Comparison of ENCODE assay signal across 9 cellular contexts in the genomic region with DNA sequence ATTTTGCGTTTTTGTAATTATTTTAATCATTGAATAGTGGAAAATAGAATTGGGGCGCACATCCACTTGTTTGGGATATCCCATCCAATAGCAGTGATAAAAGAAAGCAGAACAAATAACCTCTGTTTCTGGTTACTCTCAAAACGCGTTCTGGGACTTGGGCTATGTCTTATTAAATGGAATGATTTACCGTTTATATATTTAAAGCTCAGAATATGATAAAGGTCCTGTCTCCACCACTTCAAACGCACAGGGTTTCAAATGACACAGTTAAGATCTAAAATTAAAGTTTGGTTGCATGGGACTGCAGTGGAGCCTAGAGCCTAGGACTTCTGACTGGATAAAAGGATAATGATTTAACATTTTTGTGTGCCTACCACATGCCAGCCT. TPM values are rescaled to one million over a fixed set of nuclear protein-coding genes. Genes with fewer than 3 reads are reported as not detected.
A peak's percentile ranks its signal among the peaks of the same experiment; 100 is the strongest.
DNase-seq lines count a peak whose midpoint lies in the region; ATAC-seq and TF ChIP-seq lines count a peak whose summit lies in the region.
"Had no signal": no experiment of that assay in that cellular context is flagged by ENCODE, and none has a peak within 500 bp of the region (broad histone marks: within the 10 kb centered on the region; RNA-seq: fewer than 3 reads in every experiment).

No MANE protein-coding gene starts in this region.

- H3K4me3 ChIP-seq in ACC112 (ENCODE audit: low read depth, low read length), result peak overlapping the region; percentile 87
- H3K4me3 ChIP-seq in HUES64 (ENCODE audit: low read length), result peak overlapping the region; percentile 92; the same call in 1 of the 2 replicates
- peak overlapping the region; percentile 91 for H3K4me3 ChIP-seq in naive thymus-derived CD4-positive, alpha-beta T cell (ENCODE audit: low read length)

- POLR2A ChIA-PET in naive thymus-derived CD4-positive, alpha-beta T cell (lab: Charles Lee), result interaction anchor here (1.0 to 24.1 kb wide), 6 partner anchors 7 to 368 kb away, joined by 4 to 653 read pairs (median 102); no protein-coding TSS in a partner anchor

- no peak for DNase-seq in chondrocyte (ENCODE audit: low spot score)
- no peak for DNase-seq in naive thymus-derived CD4-positive, alpha-beta T cell
- no peak for DNase-seq in NCI-H187 treated with DMSO at 0.1 percent for 48 hours (lab: John Stamatoyannopoulos, UW)
- no peak for DNase-seq in SK-N-DZ (ENCODE audit: low spot score)
- DNase-seq in midbrain (lab: John Stamatoyannopoulos, UW), result no peak

- intact Hi-C loops in naive thymus-derived CD4-positive, alpha-beta T cell (cut with micrococcal nuclease), result loop anchor here (5.0 to 10.0 kb wide), 6 partner anchors 38 to 1772 kb away; a partner anchor contains a TSS

- no peak for TF ChIP-seq POLR2A in GM18505 (IDR thresholded peaks at IDR 0.05; ENCODE audit: borderline replicate concordance, extremely low read depth, insufficient read depth, insufficient read length)

- WGBS in HUES64, result 97% methylated on average over 5 of the region's 6 CpGs

- peak overlapping the region; percentile 100 for H3K27ac Mint-ChIP-seq in chondrocyte (ENCODE audit: unreplicated experiment)
- peak overlapping the region; percentile 96 to 100 (median 99) for H3K27ac Mint-ChIP-seq in naive thymus-derived CD4-positive, alpha-beta T cell

- H3K79me2 ChIP-seq in ACC112 (ENCODE audit: control insufficient read depth, insufficient read depth, low read length, unreplicated experiment), result peaks cover 53% of the 10 kb centered on the region

- peaks cover 31% of the 10 kb centered on the region for H3K4me1 ChIP-seq in ACC112 (ENCODE audit: control insufficient read depth, insufficient read depth, low read length, unreplicated experiment)
- H3K4me1 ChIP-seq in HUES64 (ENCODE audit: insufficient read depth, low read length), result peaks cover 9% of the 10 kb centered on the region
- H3K4me1 ChIP-seq in naive thymus-derived CD4-positive, alpha-beta T cell (ENCODE audit: control insufficient read depth in 2 of 2, insufficient read depth in 2 of 2, low read length in 2 of 2), result peaks cover 32 to 43% of the 10 kb centered on the region in 2 donors

- H3K27ac ChIP-seq in ACC112 (ENCODE audit: low read depth, low read length) (peak overlapping the region; percentile 99), HUES64 (ENCODE audit: low read depth, low read length) (no peak overlapping the region)
- H3K27ac ChIP-seq in naive thymus-derived CD4-positive, alpha-beta T cell (ENCODE audit: low read depth, low read length), result peak overlapping the region; percentile 96

- no peak overlapping the region for H2AFZ ChIP-seq in ACC112 (ENCODE audit: low read length, unreplicated experiment)

- H3K4me3 Mint-ChIP-seq in chondrocyte (ENCODE audit: unreplicated experiment), result peak overlapping the region; percentile 10
- H3K4me3 Mint-ChIP-seq in naive thymus-derived CD4-positive, alpha-beta T cell, result peak overlapping the region; percentile 87 to 100 (median 99)

- H3K36me3 ChIP-seq in ACC112 (ENCODE audit: insufficient read depth, low read length), result peaks cover 22% of the 10 kb centered on the region
- peaks cover 21% of the 10 kb centered on the region for H3K36me3 ChIP-seq in HUES64 (ENCODE audit: insufficient read depth, low read length)
- H3K36me3 ChIP-seq in naive thymus-derived CD4-positive, alpha-beta T cell (ENCODE audit: control insufficient read depth in 2 of 3, insufficient read depth in 3 of 3, low read length in 3 of 3), result peaks cover 19 to 27% (median 20%) of the 10 kb centered on the region in 3 experiments

- no peaks in the 10 kb centered on the region for H3K27me3 Mint-ChIP-seq in chondrocyte (ENCODE audit: low read depth)
- H3K27me3 Mint-ChIP-seq in naive thymus-derived CD4-positive, alpha-beta T cell, result peaks cover 0 to 7% (median 0%) of the 10 kb centered on the region in 5 donors

- H3K9me3 Mint-ChIP-seq in chondrocyte (ENCODE audit: low read depth), result no peaks in the 10 kb centered on the region
- peaks cover 0 to 16% (median 0%) of the 10 kb centered on the region in 11 donors for H3K9me3 Mint-ChIP-seq in naive thymus-derived CD4-positive, alpha-beta T cell

- TF ChIP-seq CTCF in chondrocyte (IDR thresholded peaks at IDR 0.05), result no peak

- CTCF ChIA-PET in naive thymus-derived CD4-positive, alpha-beta T cell (lab: Charles Lee), result interaction anchor here (0.6 to 3.2 kb wide), 9 partner anchors 8 to 283 kb away, joined by 3 to 26 read pairs (median 5); no protein-coding TSS in a partner anchor

- no peak for ATAC-seq in naive thymus-derived CD4-positive, alpha-beta T cell
- ATAC-seq in GM18505 (IDR thresholded peaks at IDR 0.05; ENCODE audit: unreplicated experiment), result no peak

- no peaks in the 10 kb centered on the region for H3K27me3 ChIP-seq in ACC112 (ENCODE audit: insufficient read depth, low read length)
- H3K27me3 ChIP-seq in HUES64 (ENCODE audit: insufficient read depth, low read length), result no peaks in the 10 kb centered on the region
- H3K27me3 ChIP-seq in naive thymus-derived CD4-positive, alpha-beta T cell (ENCODE audit: control insufficient read depth in 2 of 2, insufficient read depth in 2 of 2, low read length in 2 of 2), result no peaks in the 10 kb centered on the region
- H3K27me3 ChIP-seq: SJSA1 had no signal

- no peaks in the 10 kb centered on the region for H3K9me3 ChIP-seq in HUES64 (ENCODE audit: insufficient read depth, low read depth, low read length)
- no peaks in the 10 kb centered on the region for H3K9me3 ChIP-seq in naive thymus-derived CD4-positive, alpha-beta T cell (ENCODE audit: control insufficient read depth in 2 of 3, low read length in 3 of 3)
- H3K9me3 ChIP-seq: SJSA1 had no signal

- H3K4me1 Mint-ChIP-seq in chondrocyte (ENCODE audit: low read depth), result peaks cover 50% of the 10 kb centered on the region
- peaks cover 37 to 56% (median 51%) of the 10 kb centered on the region in 7 donors for H3K4me1 Mint-ChIP-seq in naive thymus-derived CD4-positive, alpha-beta T cell

- peaks cover 23% of the 10 kb centered on the region for H3K36me3 Mint-ChIP-seq in chondrocyte (ENCODE audit: low read depth)
- H3K36me3 Mint-ChIP-seq in naive thymus-derived CD4-positive, alpha-beta T cell, result peaks cover 14 to 39% (median 31%) of the 10 kb centered on the region in 5 donors

- H3K9ac ChIP-seq in HUES64 (ENCODE audit: low read depth, low read length), result peak overlapping the region; percentile 100; the same call in 1 of the 2 replicates

RNA-seq across cellular contexts. Expression of a gene that starts 2.3 kb away (rescaled TPM):
- polyA plus RNA-seq in HUES64 (2013, experiment 1 of 2), result 2,137 TPM
- 1,461 TPM for polyA plus RNA-seq in HUES64 (2013, experiment 2 of 2)
- 1,112 to 1,153 TPM (median 1,138 TPM) in 3 replicates for total RNA-seq in chondrocyte
- total RNA-seq in naive thymus-derived CD4-positive, alpha-beta T cell, result 1,000 to 10,000 TPM in 1 of 5 experiments, 100 to 1,000 TPM in 4; 763 to 2,366 (median 830) TPM
- polyA plus RNA-seq in naive thymus-derived CD4-positive, alpha-beta T cell, result 1,000 to 10,000 TPM; 1,206 to 1,808 TPM
- polyA plus RNA-seq in SK-N-DZ (2014; cell fraction: cytosol; rRNA removed), result 1,457 and 1,648 TPM in 2 replicates
- 666 and 971 TPM in 2 replicates for polyA plus RNA-seq in SK-N-DZ (2014; cell fraction: nucleus; rRNA removed)
